Comparison of ENCODE assay signal across 27 cellular contexts in the genomic region with DNA sequence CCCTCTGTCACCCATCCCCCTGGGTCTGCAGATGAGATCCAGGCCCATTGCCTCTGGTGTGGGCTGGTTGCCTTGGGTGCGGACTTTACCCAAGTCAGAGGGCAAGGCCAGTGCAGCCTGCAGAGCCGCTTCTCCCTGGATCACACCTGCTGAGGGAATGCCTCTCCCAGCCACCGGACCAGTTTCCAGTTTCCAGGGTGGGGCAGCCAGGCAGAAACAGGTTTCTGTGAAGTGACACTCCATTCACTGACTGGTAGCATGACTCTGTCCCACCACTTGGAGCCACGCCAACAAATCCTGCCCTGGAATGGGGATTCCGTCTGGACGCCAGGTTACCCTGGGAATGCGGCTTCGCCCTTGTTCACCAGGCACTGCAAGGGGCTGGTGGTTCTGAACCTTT. TPM values are rescaled to one million over a fixed set of nuclear protein-coding genes. Genes with fewer than 3 reads are reported as not detected.
DNase-seq lines count a peak whose midpoint lies in the region; ATAC-seq and TF ChIP-seq lines count a peak whose summit lies in the region.
"Had no signal": no experiment of that assay in that cellular context is flagged by ENCODE, and none has a peak within 500 bp of the region (broad histone marks: within the 10 kb centered on the region; RNA-seq: fewer than 3 reads in every experiment).

No MANE protein-coding gene starts in this region.

- peak; percentile 95 for ATAC-seq in esophagus mucosa
- no peak for ATAC-seq in GM21576 (IDR thresholded peaks at IDR 0.05; ENCODE audit: unreplicated experiment)
- ATAC-seq: foreskin keratinocyte, GM12878, GM23338 had no signal

- peak; percentile 65 to 75 for DNase-seq in Caco-2
- DNase-seq in LoVo (ENCODE audit: low spot score): peak; percentile 77
- no peak for DNase-seq in activated T-helper 2 cell treated with anti-CD3 and anti-CD28 coated beads, Interferon-gamma antibody, Interleukin-2, Interleukin-4, amounts not matched to agents 10 μg/mL and 5 μg/mL and 100 μg/mL, durations not matched to agents 14 hours and 24 hours and 36 hours (ENCODE audit: low spot score)
- DNase-seq in activated naive CD4-positive, alpha-beta T cell treated with anti-CD3 and anti-CD28 coated beads, Interleukin-2, amount 50 U/mL, for 16 hours: no peak
- no peak for DNase-seq in NCI-H1048 (lab: John Stamatoyannopoulos, UW)
- DNase-seq: activated CD4-positive, alpha-beta memory T cell treated with anti-CD3 and anti-CD28 coated beads for 36 hours; activated gamma-delta T cell treated with Interleukin-2 at 50 U/mL for 16 hours; activated T-cell treated with anti-CD3 and anti-CD28 coated beads for 4 hours; amniotic stem cell; CD4-positive, alpha-beta T cell; foreskin keratinocyte; hippocampal formation; mesenchymal stem cell; NCI-H1930; OCI-M1; stimulated activated CD4-positive, alpha-beta T cell treated with anti-CD3 and anti-CD28 coated beads, Interleukin-2, amount 100 ng/mL, for 24 hours; stimulated activated naive CD4-positive, alpha-beta T cell; T-helper 2 cell; thyroid gland had no signal

- H3K4me1 ChIP-seq in Caco-2 (peaks cover 10% of the 10 kb centered on the region), mucosa of rectum (ENCODE audit: control insufficient read depth in 2 of 2, insufficient read depth in 2 of 2, low read length in 2 of 2) (peaks cover 14 to 35% of the 10 kb centered on the region in 2 donors)
- H3K4me1 ChIP-seq: foreskin keratinocyte, SJSA1, thyroid gland had no signal

- no peaks in the 10 kb centered on the region for H3K27me3 Mint-ChIP-seq in Caco-2 (ENCODE audit: insufficient read depth, unreplicated experiment)
- H3K27me3 Mint-ChIP-seq in activated T-helper 2 cell treated with anti-CD3 and anti-CD28 coated beads, Interferon-gamma antibody, Interleukin-2, Interleukin-4, amounts not matched to agents 10 μg/mL and 5 μg/mL and 100 μg/mL, durations not matched to agents 14 hours and 24 hours and 36 hours (ENCODE audit: low read depth): peaks cover 33% of the 10 kb centered on the region

- H3K9ac ChIP-seq in mucosa of rectum (ENCODE audit: low read depth in 1 of 2, low read length in 2 of 2): peak overlapping the region in 1 of 2 donors; percentile 65

- H3K4me1 Mint-ChIP-seq in Caco-2 (ENCODE audit: low read depth, unreplicated experiment): no peaks in the 10 kb centered on the region
- no peaks in the 10 kb centered on the region for H3K4me1 Mint-ChIP-seq in activated T-helper 2 cell treated with anti-CD3 and anti-CD28 coated beads, Interferon-gamma antibody, Interleukin-2, Interleukin-4, amounts not matched to agents 10 μg/mL and 5 μg/mL and 100 μg/mL, durations not matched to agents 14 hours and 24 hours and 36 hours (ENCODE audit: low read depth)
- H3K4me1 Mint-ChIP-seq: nephron had no signal

- H3K36me3 Mint-ChIP-seq in Caco-2 (ENCODE audit: insufficient read depth, unreplicated experiment): no peaks in the 10 kb centered on the region
- no peaks in the 10 kb centered on the region for H3K36me3 Mint-ChIP-seq in activated T-helper 2 cell treated with anti-CD3 and anti-CD28 coated beads, Interferon-gamma antibody, Interleukin-2, Interleukin-4, amounts not matched to agents 10 μg/mL and 5 μg/mL and 100 μg/mL, durations not matched to agents 14 hours and 24 hours and 36 hours (ENCODE audit: low read depth)
- H3K36me3 Mint-ChIP-seq: activated CD4-positive, alpha-beta memory T cell treated with anti-CD3 and anti-CD28 coated beads for 36 hours had no signal

- H3K4me3 Mint-ChIP-seq in Caco-2 (ENCODE audit: unreplicated experiment): no peak overlapping the region
- H3K4me3 Mint-ChIP-seq in activated T-helper 2 cell treated with anti-CD3 and anti-CD28 coated beads, Interferon-gamma antibody, Interleukin-2, Interleukin-4, amounts not matched to agents 10 μg/mL and 5 μg/mL and 100 μg/mL, durations not matched to agents 14 hours and 24 hours and 36 hours (ENCODE audit: low read depth): no peak overlapping the region
- H3K4me3 Mint-ChIP-seq: activated CD4-positive, alpha-beta memory T cell treated with anti-CD3 and anti-CD28 coated beads for 36 hours; CD4-positive, alpha-beta T cell; dendritic cell treated with granulocyte-macrophage colony-stimulating factor and Interleukin-4, amounts not matched to agents 40 ng/mL and 50 ng/mL, for 4 days; GM23338; nephron had no signal

- BruUV-seq in Caco-2 (replicated peaks; lab: Mats Ljungman, UMichigan): no TSS peak

- TF ChIP-seq CTCF in Caco-2 (IDR thresholded peaks at IDR 0.05; ENCODE audit: insufficient read depth in 1 of 2, low read depth in 1 of 2, low read length in 1 of 2, severe bottlenecking in 1 of 2, unreplicated experiment in 1 of 2): no peak

- H3K36me3 ChIP-seq in Caco-2 (ENCODE audit: control insufficient read depth, insufficient read depth, low read length): no peaks in the 10 kb centered on the region; the same call in 1 of the 2 replicates
- H3K36me3 ChIP-seq in mucosa of rectum (ENCODE audit: control insufficient read depth in 2 of 2, insufficient read depth in 2 of 2, low read length in 2 of 2): no peaks in the 10 kb centered on the region
- H3K36me3 ChIP-seq: SJSA1, thyroid gland had no signal

- intact Hi-C loops in Caco-2 (cut with micrococcal nuclease; ENCODE audit: unreplicated experiment): no loop called here
- intact Hi-C loops in activated T-helper 2 cell treated with anti-CD3 and anti-CD28 coated beads, Interferon-gamma antibody, Interleukin-2, Interleukin-4, amounts not matched to agents 10 μg/mL and 5 μg/mL and 100 μg/mL, durations not matched to agents 14 hours and 24 hours and 36 hours (cut with micrococcal nuclease): loop anchor here (10.0 kb wide), 1 partner anchor 1166 kb away; no protein-coding TSS in a partner anchor

- H3K4me3 ChIP-seq in Caco-2 (ENCODE audit: low read depth, low read length) (no peak overlapping the region), mucosa of rectum (ENCODE audit: low read length in 2 of 2) (peak overlapping the region in 1 of 2 donors; percentile 24)
- H3K4me3 ChIP-seq: GM12878, GM23338, SJSA1, thyroid gland had no signal

- H3K27me3 ChIP-seq in Caco-2 (replicated peaks; ENCODE audit: control insufficient read depth, insufficient read depth, low read length) (no peaks in the 10 kb centered on the region), mucosa of rectum (ENCODE audit: control insufficient read depth in 2 of 2, insufficient read depth in 2 of 2, low read length in 2 of 2) (no peaks in the 10 kb centered on the region)
- H3K27me3 ChIP-seq: SJSA1, thyroid gland had no signal

- H3K9me3 ChIP-seq in Caco-2: no peaks in the 10 kb centered on the region
- H3K9me3 ChIP-seq in mucosa of rectum (ENCODE audit: control insufficient read depth in 2 of 2, low read length in 2 of 2): no peaks in the 10 kb centered on the region
- H3K9me3 ChIP-seq: SJSA1, thyroid gland had no signal

- CTCF ChIA-PET in Caco-2 (lab: Charles Lee): no interaction called here

- POLR2A ChIA-PET in Caco-2 (lab: Charles Lee): no interaction called here

- H3K27ac ChIP-seq in mucosa of rectum (ENCODE audit: low read depth in 2 of 2, low read length in 2 of 2): peak overlapping the region; percentile 94 to 95
- H3K27ac ChIP-seq: foreskin keratinocyte, SJSA1, thyroid gland had no signal

- H3K9me3 Mint-ChIP-seq in Caco-2 (ENCODE audit: unreplicated experiment): no peaks in the 10 kb centered on the region
- no peaks in the 10 kb centered on the region for H3K9me3 Mint-ChIP-seq in activated T-helper 2 cell treated with anti-CD3 and anti-CD28 coated beads, Interferon-gamma antibody, Interleukin-2, Interleukin-4, amounts not matched to agents 10 μg/mL and 5 μg/mL and 100 μg/mL, durations not matched to agents 14 hours and 24 hours and 36 hours
- H3K9me3 Mint-ChIP-seq: activated CD4-positive, alpha-beta memory T cell treated with anti-CD3 and anti-CD28 coated beads for 36 hours; CD4-positive, alpha-beta T cell; dendritic cell treated with granulocyte-macrophage colony-stimulating factor and Interleukin-4, amounts not matched to agents 40 ng/mL and 50 ng/mL, for 4 days; GM23338 had no signal

- H3K27ac Mint-ChIP-seq in Caco-2 (ENCODE audit: unreplicated experiment): peak overlapping the region; percentile 67
- no peak overlapping the region for H3K27ac Mint-ChIP-seq in activated T-helper 2 cell treated with anti-CD3 and anti-CD28 coated beads, Interferon-gamma antibody, Interleukin-2, Interleukin-4, amounts not matched to agents 10 μg/mL and 5 μg/mL and 100 μg/mL, durations not matched to agents 14 hours and 24 hours and 36 hours
- H3K27ac Mint-ChIP-seq: activated CD4-positive, alpha-beta memory T cell treated with anti-CD3 and anti-CD28 coated beads for 36 hours; CD4-positive, alpha-beta T cell; dendritic cell treated with granulocyte-macrophage colony-stimulating factor and Interleukin-4, amounts not matched to agents 40 ng/mL and 50 ng/mL, for 4 days had no signal

RNA-seq across cellular contexts. Expression of gene PAQR5, which starts 30.0 kb away (rescaled TPM):
- 3.4 and 5.4 TPM in 2 replicates for total RNA-seq in Caco-2 (2022)
- total RNA-seq in esophagus mucosa: 13.6 TPM
- total RNA-seq in activated T-helper 2 cell treated with anti-CD3 and anti-CD28 coated beads, Interferon-gamma antibody, Interleukin-2, Interleukin-4, amounts not matched to agents 10 μg/mL and 5 μg/mL and 100 μg/mL, durations not matched to agents 14 hours and 24 hours and 36 hours: not detected in 2 replicates
- total RNA-seq: CD4-positive, alpha-beta T cell; GM12878 had no signal

Comparison
In these comparisons a context has a peak if more than half of its experiments do, and no peak if none do; other contexts are left out.
1. DNase-seq: peak in Caco-2 (2 of 2) and LoVo (single experiment); none in activated T-helper 2 cell treated with anti-CD3 and anti-CD28 coated beads, Interferon-gamma antibody, Interleukin-2, Interleukin-4, amounts not matched to agents 10 μg/mL and 5 μg/mL and 100 μg/mL, durations not matched to agents 14 hours and 24 hours and 36 hours (single experiment), activated naive CD4-positive, alpha-beta T cell treated with anti-CD3 and anti-CD28 coated beads, Interleukin-2, amount 50 U/mL, for 16 hours (single experiment) and NCI-H1048 (single experiment).